In the genomic region with DNA sequence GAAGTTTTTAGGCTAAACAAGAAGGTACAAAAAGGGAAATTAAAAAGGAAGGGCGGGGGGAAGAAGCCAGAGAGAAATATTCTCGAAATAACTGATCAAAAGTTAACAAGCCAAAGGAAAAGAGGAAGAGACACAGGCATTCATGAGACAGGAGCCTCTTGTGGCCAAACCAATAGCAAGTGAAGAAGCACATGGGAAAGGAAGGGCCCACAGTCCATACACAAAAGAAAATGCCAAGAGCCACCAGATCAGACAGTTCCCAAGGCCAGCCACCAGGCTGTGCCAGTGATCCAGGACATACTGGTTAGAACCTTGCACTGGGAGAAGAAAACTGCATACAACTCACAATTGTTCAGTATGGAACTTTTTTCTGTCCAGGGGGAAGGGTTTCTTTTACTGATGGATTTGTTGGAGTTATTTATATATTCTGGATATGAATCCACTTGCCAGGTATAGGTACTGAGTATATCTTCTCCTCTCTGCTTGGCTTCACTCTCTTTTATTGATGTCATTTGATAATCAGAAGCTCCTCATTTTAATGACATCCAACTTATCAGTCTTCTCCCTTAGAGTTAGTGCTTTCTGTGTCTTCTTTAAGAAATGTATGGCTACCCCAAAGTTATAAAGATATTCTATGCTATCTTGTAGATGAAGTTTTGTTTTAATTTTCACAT, we compare ENCODE assay signal across 8 cellular contexts.
DNase-seq lines count a peak whose midpoint lies in the region; ATAC-seq and TF ChIP-seq lines count a peak whose summit lies in the region.

No MANE protein-coding gene starts in this region.

- intact Hi-C loops in left colon (cut with DNase I, micrococcal nuclease) = loop anchor here in 1 of 2 donors (2.0 kb wide), 1 partner anchor 134 kb away; no protein-coding TSS in a partner anchor

- POLR2A ChIA-PET in GM10248 (lab: Yijun Ruan, JAX) = interaction anchor here (1.2 kb wide), 1 partner anchor 9 kb away, joined by 3 read pairs; no protein-coding TSS in a partner anchor

- ATAC-seq in HG02623 (IDR thresholded peaks at IDR 0.05; ENCODE audit: unreplicated experiment) (peak; percentile 14), left colon (peak; percentile 61)
- no peak for ATAC-seq in activated CD4-positive, CD25-positive, alpha-beta regulatory T cell treated with anti-CD3 and anti-CD28 coated beads, Interleukin-2, amount 50 U/mL, for 24 hours

- no peak overlapping the region for H3K4me3 ChIP-seq in WI38 (ENCODE audit: low read depth, low read length)

- DNase-seq in GM10248 (ENCODE audit: extremely low spot score) (peak; percentile 47), NCI-H2107 treated with DMSO at 0.1 percent for 48 hours (lab: John Stamatoyannopoulos, UW; ENCODE audit: unreplicated experiment) (peak; percentile 58), left colon (peak; percentile 79 to 80)
- peak; percentile 61 for DNase-seq in stimulated activated CD4-positive, alpha-beta T cell treated with anti-CD3 and anti-CD28 coated beads, Interleukin-1b, Interleukin-23, amount 100 ng/mL, for 48 hours

- CTCF ChIA-PET in GM10248 (lab: Yijun Ruan, JAX) = interaction anchor here (1.0 to 22.4 kb wide), 14 partner anchors 9 to 149 kb away, joined by 3 to 661 read pairs (median 7); no protein-coding TSS in a partner anchor

- TF ChIP-seq CTCF in GM10248 (IDR thresholded peaks at IDR 0.05; ENCODE audit: control extremely low read depth, extremely low read depth, low read depth, missing control alignments) (peak; percentile 81), WI38 (IDR thresholded peaks at IDR 0.05; ENCODE audit: low read depth, low read length) (peak; percentile 97)

- peak overlapping the region; percentile 67 for H3K27ac ChIP-seq in cingulate gyrus (ENCODE audit: low read depth, low read length)

Comparison
In these comparisons a context has a peak if more than half of its experiments do, and no peak if none do; other contexts are left out.
1. ATAC-seq: peak in HG02623 (single experiment) and left colon (single experiment); none in activated CD4-positive, CD25-positive, alpha-beta regulatory T cell treated with anti-CD3 and anti-CD28 coated beads, Interleukin-2, amount 50 U/mL, for 24 hours (0 of 2).
2. Peak in every context shown above with its lines, with median percentiles within 50 percentile points of each other: DNase-seq.